Comparison of ENCODE assay signal across 8 cellular contexts in genomic region chr16:22194707-22195444, GRCh38. TPM values are rescaled to one million over a fixed set of nuclear protein-coding genes. Genes with fewer than 3 reads are reported as not detected.
A peak's percentile ranks its signal among the peaks of the same experiment; 100 is the strongest.
DNase-seq lines count a peak whose midpoint lies in the region; ATAC-seq and TF ChIP-seq lines count a peak whose summit lies in the region.

No MANE protein-coding gene starts in this region.

- peaks cover 9% of the 10 kb centered on the region for H3K36me3 Mint-ChIP-seq in CD8-positive, alpha-beta T cell

- no peaks in the 10 kb centered on the region for H4K20me1 ChIP-seq in OCI-LY3 (ENCODE audit: insufficient read depth, low read length)

- 79 to 80% (median 79%) methylated on average over 9 of the region's 9 CpGs for whole genome bisulfite sequencing in ovary, 3 donors

- peak overlapping the region; percentile 31 for H3K9ac ChIP-seq in OCI-LY3 (ENCODE audit: low read length)
- H3K9ac ChIP-seq in colonic mucosa (ENCODE audit: low read depth in 2 of 2, low read length in 2 of 2) = no peak overlapping the region

- intact Hi-C loops in CD8-positive, alpha-beta T cell (cut with DNase I, micrococcal nuclease) = loop anchor here (1.0 to 10.0 kb wide), 7 partner anchors 11 to 538 kb away; partner anchors contain the start of genes POLR3E (in 2 of the 2), CDR2 (in 1 of the 2) and EEF2K (in 1 of the 2)
- intact Hi-C loops in colonic mucosa (cut with DNase I) = no loop called here
- intact Hi-C loops in ovary (cut with DNase I) = loop anchor here in 2 of 4 donors (5.0 kb wide), 1 partner anchor 102 kb away; the partner anchor contains the start of gene POLR3E (in 2 of the 2)
- intact Hi-C loops in posterior vena cava (cut with DNase I) = no loop called here

- no peaks in the 10 kb centered on the region for H3K79me2 ChIP-seq in OCI-LY3 (ENCODE audit: low read length)

- no peak overlapping the region for H3K27ac ChIP-seq in CD8-positive, alpha-beta T cell (ENCODE audit: low read depth, low read length)
- H3K27ac ChIP-seq in OCI-LY3 (ENCODE audit: low read length) (peak overlapping the region; percentile 71), colonic mucosa (peak overlapping the region; percentile 42), ovary (peak overlapping the region; percentile 23 to 32)

- peaks cover 53% of the 10 kb centered on the region for H3K4me1 Mint-ChIP-seq in CD8-positive, alpha-beta T cell (ENCODE audit: low read depth)

- peaks cover 9% of the 10 kb centered on the region for H3K9me3 Mint-ChIP-seq in CD8-positive, alpha-beta T cell

- H3K4me3 Mint-ChIP-seq in CD8-positive, alpha-beta T cell = peak overlapping the region; percentile 89

- H3K4me2 ChIP-seq in OCI-LY3 (ENCODE audit: low read length) = peak overlapping the region; percentile 64

- no peak for TF ChIP-seq POLR2A in ovary (IDR thresholded peaks at IDR 0.05)

- H3K27ac Mint-ChIP-seq in CD8-positive, alpha-beta T cell = peak overlapping the region; percentile 96

- POLR2A ChIA-PET in CD8-positive, alpha-beta T cell (lab: Charles Lee) = interaction anchor here (2.4 kb wide), 1 partner anchor 102 kb away, joined by 19 read pairs; the partner anchor contains the start of gene POLR3E

- no peaks in the 10 kb centered on the region for H3K27me3 ChIP-seq in CD8-positive, alpha-beta T cell (ENCODE audit: insufficient read depth, low read length)
- H3K27me3 ChIP-seq in OCI-LY3 (ENCODE audit: low read depth, low read length) = no peaks in the 10 kb centered on the region
- no peaks in the 10 kb centered on the region for H3K27me3 ChIP-seq in colonic mucosa
- H3K27me3 ChIP-seq in ovary = no peaks in the 10 kb centered on the region

- H3K4me1 ChIP-seq in CD8-positive, alpha-beta T cell (ENCODE audit: insufficient read depth, low read length) = peaks cover 43% of the 10 kb centered on the region
- H3K4me1 ChIP-seq in OCI-LY3 (ENCODE audit: low read length) (peaks cover 55% of the 10 kb centered on the region), colonic mucosa (no peaks in the 10 kb centered on the region), ovary (ENCODE audit: insufficient read depth) (peaks cover 3% of the 10 kb centered on the region)

- DNase-seq in CD8-positive, alpha-beta T cell = peak in 3 of 7 experiments; percentile 14 to 41 (median 17)
- DNase-seq in colonic mucosa = no peak
- DNase-seq in ovary = peak in 1 of 5 donors; percentile 43
- DNase-seq in posterior vena cava (ENCODE audit: low spot score) = no peak
- DNase-seq in cerebellum (ENCODE audit: low spot score) = no peak
- DNase-seq in stimulated activated CD8-positive, alpha-beta memory T cell treated with anti-CD3 and anti-CD28 coated beads, Interleukin-4, amount 100 ng/mL, for 48 hours = no peak

- TF ChIP-seq CTCF in CD8-positive, alpha-beta T cell (IDR thresholded peaks at IDR 0.05) = no peak
- TF ChIP-seq CTCF in OCI-LY3 (IDR thresholded peaks at IDR 0.05; ENCODE audit: low read depth, low read length) (no peak), colonic mucosa (IDR thresholded peaks at IDR 0.05) (no peak), ovary (IDR thresholded peaks at IDR 0.05) (no peak)

- no peak overlapping the region for H2AFZ ChIP-seq in OCI-LY3 (ENCODE audit: low read depth, low read length)

- peaks cover 2% of the 10 kb centered on the region for H3K27me3 Mint-ChIP-seq in CD8-positive, alpha-beta T cell (ENCODE audit: low read depth)

- no peaks in the 10 kb centered on the region for H3K9me3 ChIP-seq in CD8-positive, alpha-beta T cell (ENCODE audit: low read length)
- no peaks in the 10 kb centered on the region for H3K9me3 ChIP-seq in OCI-LY3 (ENCODE audit: insufficient read depth, low read length)
- no peaks in the 10 kb centered on the region for H3K9me3 ChIP-seq in colonic mucosa
- no peaks in the 10 kb centered on the region for H3K9me3 ChIP-seq in ovary

- no peak for ATAC-seq in CD8-positive, alpha-beta T cell
- no peak for ATAC-seq in GM21825 (IDR thresholded peaks at IDR 0.05; ENCODE audit: unreplicated experiment)

- no peak for TF ChIP-seq EP300 in ovary (IDR thresholded peaks at IDR 0.05)

- CTCF ChIA-PET in CD8-positive, alpha-beta T cell (lab: Charles Lee) = interaction anchor here (1.0 to 7.5 kb wide), 5 partner anchors 10 to 104 kb away, joined by 4 to 70 read pairs (median 5); partner anchors contain the start of genes EEF2K and POLR3E

- H3K36me3 ChIP-seq in CD8-positive, alpha-beta T cell (ENCODE audit: insufficient read depth, low read length) = no peaks in the 10 kb centered on the region
- H3K36me3 ChIP-seq in OCI-LY3 (replicated peaks; ENCODE audit: low read depth, low read length) (peaks cover 4% of the 10 kb centered on the region), colonic mucosa (no peaks in the 10 kb centered on the region), ovary (no peaks in the 10 kb centered on the region)

- H3K4me3 ChIP-seq in CD8-positive, alpha-beta T cell (ENCODE audit: low read depth, low read length) = no peak overlapping the region
- peak overlapping the region; percentile 91 for H3K4me3 ChIP-seq in OCI-LY3 (ENCODE audit: low read length)
- H3K4me3 ChIP-seq in colonic mucosa = no peak overlapping the region
- H3K4me3 ChIP-seq in ovary = no peak overlapping the region

RNA-seq across cellular contexts. Expression of gene EEF2K, which starts 11.2 kb away (rescaled TPM):
- 10 to 100 TPM; 14.4 to 14.6 TPM for total RNA-seq in CD8-positive, alpha-beta T cell
- total RNA-seq in colonic mucosa (10 to 100 TPM; 25.8 to 53.4 TPM), ovary (10 to 100 TPM in 6 of 7 donors, 1 to 10 TPM in 1; 8.1 to 37.6 (median 28.0) TPM), posterior vena cava (10 to 100 TPM; 33.6 to 45.7 TPM), cerebellum (19.2 TPM)
- 10 to 100 TPM in 1 of 2 donors, 1 to 10 TPM in 1; 8.4 to 18.8 TPM for polyA plus RNA-seq in ovary

RNA-seq across cellular contexts. Expression of gene SDR42E2, which starts 32.6 kb away (rescaled TPM):
- total RNA-seq in CD8-positive, alpha-beta T cell = 1 to 10 TPM; 1.1 to 1.2 TPM
- total RNA-seq in colonic mucosa (not detected), ovary (1 to 10 TPM in 1 of 7 donors, under 1 TPM in 4, not detected in 2; 0.15 to 1.1 (median 0.25) TPM), posterior vena cava (not detected), cerebellum (not detected)
- polyA plus RNA-seq in ovary = under 1 TPM in 1 of 2 donors, not detected in 1; 0.05 TPM

Comparison
In these comparisons a context has a peak if more than half of its experiments do, and no peak if none do; other contexts are left out.
1. intact Hi-C loops: an anchor here in CD8-positive, alpha-beta T cell (1.0 to 10.0 kb wide); none called in colonic mucosa and posterior vena cava.